ENCODE assay signal across 1 cellular context in the genomic region with DNA sequence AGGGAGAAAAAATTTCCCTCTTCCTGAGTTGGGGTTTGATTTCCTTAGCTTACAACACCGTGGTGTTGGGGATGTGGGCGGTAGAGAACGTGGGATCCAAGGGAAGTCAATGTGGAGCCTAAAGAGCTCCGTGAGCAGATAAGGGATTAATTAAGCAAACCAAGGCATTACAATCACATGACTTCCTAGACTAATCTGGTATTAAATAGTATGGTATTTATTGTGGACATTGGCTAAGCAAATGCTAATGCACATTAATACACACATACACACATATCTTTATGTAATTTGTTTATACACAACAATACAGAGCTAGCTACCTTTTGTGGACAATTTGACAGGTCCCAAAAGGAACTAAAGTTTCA.
TF ChIP-seq lines count a peak whose summit lies in the region.

No MANE protein-coding gene starts in this region.

TF ChIP-seq in GM12878, 131 proteins besides CTCF, POLR2A, EP300 and RAD21:
- TF ChIP-seq CEBPB (IDR thresholded peaks at IDR 0.05; ENCODE audit: borderline replicate concordance in 1 of 2, low read depth in 2 of 2, low read length in 2 of 2), result no peak
- TF ChIP-seq SIX5 (IDR thresholded peaks at IDR 0.05; ENCODE audit: low read depth, low read length, severe bottlenecking), result no peak
- TF ChIP-seq, protein P1, sequence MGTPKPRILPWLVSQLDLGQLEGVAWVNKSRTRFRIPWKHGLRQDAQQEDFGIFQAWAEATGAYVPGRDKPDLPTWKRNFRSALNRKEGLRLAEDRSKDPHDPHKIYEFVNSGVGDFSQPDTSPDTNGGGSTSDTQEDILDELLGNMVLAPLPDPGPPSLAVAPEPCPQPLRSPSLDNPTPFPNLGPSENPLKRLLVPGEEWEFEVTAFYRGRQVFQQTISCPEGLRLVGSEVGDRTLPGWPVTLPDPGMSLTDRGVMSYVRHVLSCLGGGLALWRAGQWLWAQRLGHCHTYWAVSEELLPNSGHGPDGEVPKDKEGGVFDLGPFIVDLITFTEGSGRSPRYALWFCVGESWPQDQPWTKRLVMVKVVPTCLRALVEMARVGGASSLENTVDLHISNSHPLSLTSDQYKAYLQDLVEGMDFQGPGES (IDR thresholded peaks at IDR 0.05), result no peak
- TF ChIP-seq GABPA (IDR thresholded peaks at IDR 0.05; ENCODE audit: low read depth), result no peak
- TF ChIP-seq, protein P2, sequence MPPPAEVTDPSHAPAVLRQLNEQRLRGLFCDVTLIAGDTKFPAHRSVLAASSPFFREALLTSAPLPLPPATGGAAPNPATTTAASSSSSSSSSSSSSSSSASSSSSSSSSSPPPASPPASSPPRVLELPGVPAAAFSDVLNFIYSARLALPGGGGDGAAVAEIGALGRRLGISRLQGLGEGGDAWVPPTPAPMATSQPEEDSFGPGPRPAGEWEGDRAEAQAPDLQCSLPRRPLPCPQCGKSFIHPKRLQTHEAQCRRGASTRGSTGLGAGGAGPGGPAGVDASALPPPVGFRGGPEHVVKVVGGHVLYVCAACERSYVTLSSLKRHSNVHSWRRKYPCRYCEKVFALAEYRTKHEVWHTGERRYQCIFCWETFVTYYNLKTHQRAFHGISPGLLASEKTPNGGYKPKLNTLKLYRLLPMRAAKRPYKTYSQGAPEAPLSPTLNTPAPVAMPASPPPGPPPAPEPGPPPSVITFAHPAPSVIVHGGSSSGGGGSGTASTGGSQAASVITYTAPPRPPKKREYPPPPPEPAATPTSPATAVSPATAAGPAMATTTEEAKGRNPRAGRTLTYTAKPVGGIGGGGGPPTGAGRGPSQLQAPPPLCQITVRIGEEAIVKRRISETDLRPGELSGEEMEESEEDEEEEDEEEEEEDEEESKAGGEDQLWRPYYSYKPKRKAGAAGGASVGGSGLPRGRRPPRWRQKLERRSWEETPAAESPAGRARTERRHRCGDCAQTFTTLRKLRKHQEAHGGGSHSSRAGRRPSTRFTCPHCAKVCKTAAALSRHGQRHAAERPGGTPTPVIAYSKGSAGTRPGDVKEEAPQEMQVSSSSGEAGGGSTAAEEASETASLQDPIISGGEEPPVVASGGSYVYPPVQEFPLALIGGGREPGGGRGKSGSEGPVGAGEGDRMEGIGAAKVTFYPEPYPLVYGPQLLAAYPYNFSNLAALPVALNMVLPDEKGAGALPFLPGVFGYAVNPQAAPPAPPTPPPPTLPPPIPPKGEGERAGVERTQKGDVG (CRISPR knock-in tag; IDR thresholded peaks at IDR 0.05), result no peak
- no peak for TF ChIP-seq BRCA1 (IDR thresholded peaks at IDR 0.05; ENCODE audit: low read depth, low read length)
- TF ChIP-seq MTA3 (IDR thresholded peaks at IDR 0.05; ENCODE audit: borderline replicate concordance, low read length), result no peak
- TF ChIP-seq CBFB (IDR thresholded peaks at IDR 0.05; ENCODE audit: low read depth), result no peak
- TF ChIP-seq BCL11A (IDR thresholded peaks at IDR 0.05; ENCODE audit: low read depth, low read length), result no peak
- TF ChIP-seq, protein P3, sequence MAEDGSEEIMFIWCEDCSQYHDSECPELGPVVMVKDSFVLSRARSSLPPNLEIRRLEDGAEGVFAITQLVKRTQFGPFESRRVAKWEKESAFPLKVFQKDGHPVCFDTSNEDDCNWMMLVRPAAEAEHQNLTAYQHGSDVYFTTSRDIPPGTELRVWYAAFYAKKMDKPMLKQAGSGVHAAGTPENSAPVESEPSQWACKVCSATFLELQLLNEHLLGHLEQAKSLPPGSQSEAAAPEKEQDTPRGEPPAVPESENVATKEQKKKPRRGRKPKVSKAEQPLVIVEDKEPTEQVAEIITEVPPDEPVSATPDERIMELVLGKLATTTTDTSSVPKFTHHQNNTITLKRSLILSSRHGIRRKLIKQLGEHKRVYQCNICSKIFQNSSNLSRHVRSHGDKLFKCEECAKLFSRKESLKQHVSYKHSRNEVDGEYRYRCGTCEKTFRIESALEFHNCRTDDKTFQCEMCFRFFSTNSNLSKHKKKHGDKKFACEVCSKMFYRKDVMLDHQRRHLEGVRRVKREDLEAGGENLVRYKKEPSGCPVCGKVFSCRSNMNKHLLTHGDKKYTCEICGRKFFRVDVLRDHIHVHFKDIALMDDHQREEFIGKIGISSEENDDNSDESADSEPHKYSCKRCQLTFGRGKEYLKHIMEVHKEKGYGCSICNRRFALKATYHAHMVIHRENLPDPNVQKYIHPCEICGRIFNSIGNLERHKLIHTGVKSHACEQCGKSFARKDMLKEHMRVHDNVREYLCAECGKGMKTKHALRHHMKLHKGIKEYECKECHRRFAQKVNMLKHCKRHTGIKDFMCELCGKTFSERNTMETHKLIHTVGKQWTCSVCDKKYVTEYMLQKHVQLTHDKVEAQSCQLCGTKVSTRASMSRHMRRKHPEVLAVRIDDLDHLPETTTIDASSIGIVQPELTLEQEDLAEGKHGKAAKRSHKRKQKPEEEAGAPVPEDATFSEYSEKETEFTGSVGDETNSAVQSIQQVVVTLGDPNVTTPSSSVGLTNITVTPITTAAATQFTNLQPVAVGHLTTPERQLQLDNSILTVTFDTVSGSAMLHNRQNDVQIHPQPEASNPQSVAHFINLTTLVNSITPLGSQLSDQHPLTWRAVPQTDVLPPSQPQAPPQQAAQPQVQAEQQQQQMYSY (CRISPR knock-in tag; IDR thresholded peaks at IDR 0.05), result no peak
- TF ChIP-seq, protein P4, sequence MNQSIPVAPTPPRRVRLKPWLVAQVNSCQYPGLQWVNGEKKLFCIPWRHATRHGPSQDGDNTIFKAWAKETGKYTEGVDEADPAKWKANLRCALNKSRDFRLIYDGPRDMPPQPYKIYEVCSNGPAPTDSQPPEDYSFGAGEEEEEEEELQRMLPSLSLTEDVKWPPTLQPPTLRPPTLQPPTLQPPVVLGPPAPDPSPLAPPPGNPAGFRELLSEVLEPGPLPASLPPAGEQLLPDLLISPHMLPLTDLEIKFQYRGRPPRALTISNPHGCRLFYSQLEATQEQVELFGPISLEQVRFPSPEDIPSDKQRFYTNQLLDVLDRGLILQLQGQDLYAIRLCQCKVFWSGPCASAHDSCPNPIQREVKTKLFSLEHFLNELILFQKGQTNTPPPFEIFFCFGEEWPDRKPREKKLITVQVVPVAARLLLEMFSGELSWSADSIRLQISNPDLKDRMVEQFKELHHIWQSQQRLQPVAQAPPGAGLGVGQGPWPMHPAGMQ (IDR thresholded peaks at IDR 0.05; ENCODE audit: borderline replicate concordance), result no peak
- TF ChIP-seq ZBED1 (IDR thresholded peaks at IDR 0.05; ENCODE audit: borderline replicate concordance), result no peak
- TF ChIP-seq TAF1 (IDR thresholded peaks at IDR 0.05; ENCODE audit: borderline replicate concordance, low read depth, low read length), result no peak
- TF ChIP-seq TCF3 (IDR thresholded peaks at IDR 0.05; ENCODE audit: borderline replicate concordance, insufficient read depth, low read depth, low read length), result no peak
- no peak for TF ChIP-seq CREM (IDR thresholded peaks at IDR 0.05; ENCODE audit: low read depth)
- TF ChIP-seq, protein P5, sequence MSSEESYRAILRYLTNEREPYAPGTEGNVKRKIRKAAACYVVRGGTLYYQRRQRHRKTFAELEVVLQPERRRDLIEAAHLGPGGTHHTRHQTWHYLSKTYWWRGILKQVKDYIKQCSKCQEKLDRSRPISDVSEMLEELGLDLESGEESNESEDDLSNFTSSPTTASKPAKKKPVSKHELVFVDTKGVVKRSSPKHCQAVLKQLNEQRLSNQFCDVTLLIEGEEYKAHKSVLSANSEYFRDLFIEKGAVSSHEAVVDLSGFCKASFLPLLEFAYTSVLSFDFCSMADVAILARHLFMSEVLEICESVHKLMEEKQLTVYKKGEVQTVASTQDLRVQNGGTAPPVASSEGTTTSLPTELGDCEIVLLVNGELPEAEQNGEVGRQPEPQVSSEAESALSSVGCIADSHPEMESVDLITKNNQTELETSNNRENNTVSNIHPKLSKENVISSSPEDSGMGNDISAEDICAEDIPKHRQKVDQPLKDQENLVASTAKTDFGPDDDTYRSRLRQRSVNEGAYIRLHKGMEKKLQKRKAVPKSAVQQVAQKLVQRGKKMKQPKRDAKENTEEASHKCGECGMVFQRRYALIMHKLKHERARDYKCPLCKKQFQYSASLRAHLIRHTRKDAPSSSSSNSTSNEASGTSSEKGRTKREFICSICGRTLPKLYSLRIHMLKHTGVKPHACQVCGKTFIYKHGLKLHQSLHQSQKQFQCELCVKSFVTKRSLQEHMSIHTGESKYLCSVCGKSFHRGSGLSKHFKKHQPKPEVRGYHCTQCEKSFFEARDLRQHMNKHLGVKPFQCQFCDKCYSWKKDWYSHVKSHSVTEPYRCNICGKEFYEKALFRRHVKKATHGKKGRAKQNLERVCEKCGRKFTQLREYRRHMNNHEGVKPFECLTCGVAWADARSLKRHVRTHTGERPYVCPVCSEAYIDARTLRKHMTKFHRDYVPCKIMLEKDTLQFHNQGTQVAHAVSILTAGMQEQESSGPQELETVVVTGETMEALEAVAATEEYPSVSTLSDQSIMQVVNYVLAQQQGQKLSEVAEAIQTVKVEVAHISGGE (CRISPR knock-in tag; IDR thresholded peaks at IDR 0.05), result no peak
- TF ChIP-seq SREBF2 (IDR thresholded peaks at IDR 0.05; ENCODE audit: low read length), result no peak
- no peak for TF ChIP-seq ZNF24 (IDR thresholded peaks at IDR 0.05)
